Comparison of ENCODE assay signal across 8 cellular contexts in the genomic region with DNA sequence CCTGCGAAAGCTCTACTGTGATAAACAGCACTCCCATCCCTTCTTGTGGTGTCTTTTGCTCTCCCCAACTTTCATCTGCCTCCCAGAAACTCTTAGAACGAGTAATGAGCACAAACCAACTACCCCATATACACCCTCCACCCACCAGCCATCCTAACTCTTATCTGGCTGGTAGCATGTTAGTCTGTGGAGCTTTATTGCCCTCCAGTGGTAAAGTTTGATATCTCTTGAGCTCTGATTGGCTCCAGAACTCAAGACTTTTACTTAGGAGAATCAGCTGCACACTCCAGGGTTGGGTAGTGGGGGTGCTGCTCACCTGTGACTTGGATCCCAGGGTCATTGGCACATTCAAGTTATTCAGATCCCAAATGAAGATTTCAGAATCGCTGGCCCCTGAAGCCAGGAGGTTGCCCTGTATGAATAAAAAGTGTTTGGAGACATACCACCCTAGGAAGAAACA.
DNase-seq lines count a peak whose midpoint lies in the region; ATAC-seq and TF ChIP-seq lines count a peak whose summit lies in the region.

No MANE protein-coding gene starts in this region.

- H3K4me3 ChIP-seq in fibroblast of mammary gland (ENCODE audit: control insufficient read depth, low read depth, low read length) = no peak overlapping the region
- no peak overlapping the region for H3K4me3 ChIP-seq in retinal pigment epithelial cell (ENCODE audit: low read length)

- no peak for ATAC-seq in HG03196 (IDR thresholded peaks at IDR 0.05; ENCODE audit: unreplicated experiment)
- no peak for ATAC-seq in GM18909 (IDR thresholded peaks at IDR 0.05; ENCODE audit: poor library complexity, unreplicated experiment)

- DNase-seq in AML-193 (lab: John Stamatoyannopoulos, UW) = peak; percentile 37 to 54
- peak; percentile 15 for DNase-seq in NCI-H146 treated with DMSO at 0.1 percent for 48 hours (lab: John Stamatoyannopoulos, UW; ENCODE audit: unreplicated experiment)
- peak; percentile 22 to 38 for DNase-seq in activated CD4-positive, alpha-beta T cell treated with anti-CD3 and anti-CD28 coated beads, Interleukin-2, amount 50 U/mL, for 48 hours
- DNase-seq in fibroblast of mammary gland (ENCODE audit: low read depth) = peak; percentile 72
- no peak for DNase-seq in retinal pigment epithelial cell (ENCODE audit: low read depth)

- TF ChIP-seq CTCF in GM12873 (IDR thresholded peaks at IDR 0.05; ENCODE audit: insufficient read depth, low read depth, low read length, missing control alignments) (peak; percentile 68), fibroblast of mammary gland (conservative IDR thresholded peaks at IDR 0.05; ENCODE audit: control insufficient read depth, insufficient read depth, low read depth, low read length) (peak; percentile 77), retinal pigment epithelial cell (conservative IDR thresholded peaks at IDR 0.05; ENCODE audit: low read depth, low read length) (peak; percentile 68)
